Comparison of ENCODE assay signal across 30 cellular contexts in genomic region chr13:37981932-37982331, GRCh38.
"Had no signal": no experiment of that assay in that cellular context is flagged by ENCODE, and none has a peak within 500 bp of the region (broad histone marks: within the 10 kb centered on the region; RNA-seq: fewer than 3 reads in every experiment).

No MANE protein-coding gene starts in this region.

- FAIRE-seq: bronchial epithelial cell had no signal

- H3K4me1 ChIP-seq: ascending aorta, esophagus muscularis mucosa, foreskin keratinocyte, gastrocnemius medialis had no signal

- H3K4me1 Mint-ChIP-seq: activated CD4-positive, alpha-beta memory T cell treated with anti-CD3 and anti-CD28 coated beads, Interleukin-2, amount 10 ng/mL, durations not matched to agents 7 days and 5 days; activated CD4-positive, alpha-beta T cell treated with anti-CD3 and anti-CD28 coated beads, Interleukin-2, amount 10 ng/mL, durations not matched to agents 7 days and 5 days; activated naive CD4-positive, alpha-beta T cell treated with anti-CD3 and anti-CD28 coated beads, Interleukin-2, amount 10 ng/mL, durations not matched to agents 7 days and 5 days; activated naive CD8-positive, alpha-beta T cell treated with anti-CD3 and anti-CD28 coated beads, Interleukin-2, amount 10 ng/mL, durations not matched to agents 7 days and 5 days; central memory CD8-positive, alpha-beta T cell; T-cell had no signal

- H3K4me3 Mint-ChIP-seq: activated CD4-positive, alpha-beta memory T cell treated with anti-CD3 and anti-CD28 coated beads, Interleukin-2, amount 10 ng/mL, durations not matched to agents 7 days and 5 days; activated CD4-positive, alpha-beta T cell treated with anti-CD3 and anti-CD28 coated beads, Interleukin-2, amount 10 ng/mL, durations not matched to agents 7 days and 5 days; activated naive CD4-positive, alpha-beta T cell treated with anti-CD3 and anti-CD28 coated beads, Interleukin-2, amount 10 ng/mL, durations not matched to agents 7 days and 5 days; activated naive CD8-positive, alpha-beta T cell treated with anti-CD3 and anti-CD28 coated beads, Interleukin-2, amount 10 ng/mL, durations not matched to agents 7 days and 5 days; activated T-cell treated with anti-CD3 and anti-CD28 coated beads, Interleukin-2, amount 50 U/mL, for 24 hours; activated T-cell treated with anti-CD3 and anti-CD28 coated beads, Interleukin-2, amount 50 U/mL, for 72 hours; central memory CD8-positive, alpha-beta T cell; dendritic cell treated with granulocyte-macrophage colony-stimulating factor and Interleukin-4, amounts not matched to agents 40 ng/mL and 50 ng/mL, for 4 days; endodermal cell; T-cell; T-helper 1 cell treated with Interleukin-12 subunit alpha and Interleukin-12 subunit beta and Interleukin-4 antibody, amounts not matched to agents 30 μg/mL and 1 μg/mL, for 36 hours had no signal

- H3K27me3 Mint-ChIP-seq: activated CD4-positive, alpha-beta memory T cell treated with anti-CD3 and anti-CD28 coated beads, Interleukin-2, amount 10 ng/mL, durations not matched to agents 7 days and 5 days; activated CD4-positive, alpha-beta T cell treated with anti-CD3 and anti-CD28 coated beads, Interleukin-2, amount 10 ng/mL, durations not matched to agents 7 days and 5 days; activated naive CD4-positive, alpha-beta T cell treated with anti-CD3 and anti-CD28 coated beads, Interleukin-2, amount 10 ng/mL, durations not matched to agents 7 days and 5 days; activated naive CD8-positive, alpha-beta T cell treated with anti-CD3 and anti-CD28 coated beads, Interleukin-2, amount 10 ng/mL, durations not matched to agents 7 days and 5 days; activated T-cell treated with anti-CD3 and anti-CD28 coated beads, Interleukin-2, amount 50 U/mL, for 24 hours; central memory CD8-positive, alpha-beta T cell; dendritic cell treated with granulocyte-macrophage colony-stimulating factor and Interleukin-4, amounts not matched to agents 40 ng/mL and 50 ng/mL, for 4 days; T-cell had no signal

- H3K9me3 ChIP-seq: ascending aorta, gastrocnemius medialis had no signal

- H3K27ac Mint-ChIP-seq: activated CD4-positive, alpha-beta memory T cell treated with anti-CD3 and anti-CD28 coated beads, Interleukin-2, amount 10 ng/mL, durations not matched to agents 7 days and 5 days; activated CD4-positive, alpha-beta T cell treated with anti-CD3 and anti-CD28 coated beads, Interleukin-2, amount 10 ng/mL, durations not matched to agents 7 days and 5 days; activated naive CD4-positive, alpha-beta T cell treated with anti-CD3 and anti-CD28 coated beads, Interleukin-2, amount 10 ng/mL, durations not matched to agents 7 days and 5 days; activated naive CD4-positive, alpha-beta T cell treated with anti-CD3 and anti-CD28 coated beads, Interleukin-2, amount 50 U/mL, for 72 hours; activated naive CD8-positive, alpha-beta T cell treated with anti-CD3 and anti-CD28 coated beads, Interleukin-2, amount 10 ng/mL, durations not matched to agents 7 days and 5 days; activated T-cell treated with anti-CD3 and anti-CD28 coated beads, Interleukin-2, amount 50 U/mL, for 24 hours; activated T-cell treated with anti-CD3 and anti-CD28 coated beads, Interleukin-2, amount 50 U/mL, for 72 hours; dendritic cell treated with granulocyte-macrophage colony-stimulating factor and Interleukin-4, amounts not matched to agents 40 ng/mL and 50 ng/mL, for 4 days; endodermal cell; T-cell; T-helper 1 cell treated with Interleukin-12 subunit alpha and Interleukin-12 subunit beta and Interleukin-4 antibody, amounts not matched to agents 30 μg/mL and 1 μg/mL, for 36 hours had no signal

- H3K27ac ChIP-seq: ascending aorta, brain microvascular endothelial cell, coronary artery, dorsolateral prefrontal cortex, esophagus muscularis mucosa, foreskin keratinocyte, gastrocnemius medialis had no signal

- ATAC-seq: activated naive CD4-positive, alpha-beta T cell treated with anti-CD3 and anti-CD28 coated beads, Interleukin-2, amount 50 U/mL, for 72 hours; activated T-cell treated with anti-CD3 and anti-CD28 coated beads, Interleukin-2, amount 50 U/mL, for 72 hours; foreskin keratinocyte; gastrocnemius medialis; T-cell had no signal

- H3K4me3 ChIP-seq: ascending aorta, coronary artery, dorsolateral prefrontal cortex, esophagus muscularis mucosa, gastrocnemius medialis had no signal

- H3K27me3 ChIP-seq: ascending aorta, brain microvascular endothelial cell, dorsolateral prefrontal cortex, esophagus muscularis mucosa, gastrocnemius medialis had no signal

- H3K36me3 ChIP-seq: ascending aorta, brain microvascular endothelial cell, esophagus muscularis mucosa, gastrocnemius medialis had no signal

- DNase-seq: activated CD4-positive, alpha-beta memory T cell treated with anti-CD3 and anti-CD28 coated beads, Interleukin-2, amount 10 ng/mL, durations not matched to agents 7 days and 5 days; activated CD4-positive, alpha-beta T cell treated with anti-CD3 and anti-CD28 coated beads for 1 hour; activated CD4-positive, alpha-beta T cell treated with anti-CD3 and anti-CD28 coated beads for 4 hours; activated CD4-positive, alpha-beta T cell treated with anti-CD3 and anti-CD28 coated beads, Interleukin-2, amount 10 ng/mL, durations not matched to agents 7 days and 5 days; activated CD4-positive, alpha-beta T cell treated with anti-CD3 and anti-CD28 coated beads, Interleukin-2, amount 50 U/mL, for 4 hours; activated CD8-positive, alpha-beta memory T cell treated with anti-CD3 and anti-CD28 coated beads, Interleukin-2, amount 50 U/mL, for 48 hours; activated gamma-delta T cell; activated naive CD4-positive, alpha-beta T cell; activated naive CD4-positive, alpha-beta T cell treated with anti-CD3 and anti-CD28 coated beads, Interleukin-2, amount 10 ng/mL, durations not matched to agents 7 days and 5 days; activated naive CD8-positive, alpha-beta T cell treated with anti-CD3 and anti-CD28 coated beads, Interleukin-2, amount 10 ng/mL, durations not matched to agents 7 days and 5 days; activated T-cell treated with anti-CD3 and anti-CD28 coated beads for 4 hours; activated T-cell treated with anti-CD3 and anti-CD28 coated beads, Interleukin-2, amount 50 U/mL, for 24 hours; activated T-cell treated with anti-CD3 and anti-CD28 coated beads, Interleukin-2, amount 50 U/mL, for 72 hours; brain microvascular endothelial cell; dorsolateral prefrontal cortex; effector memory CD4-positive, alpha-beta T cell; endodermal cell; foreskin keratinocyte; gastrocnemius medialis; SW 1271; T-cell; T1000 had no signal

- H3K36me3 Mint-ChIP-seq: activated naive CD4-positive, alpha-beta T cell treated with anti-CD3 and anti-CD28 coated beads, Interleukin-2, amount 10 ng/mL, durations not matched to agents 7 days and 5 days; activated naive CD4-positive, alpha-beta T cell treated with anti-CD3 and anti-CD28 coated beads, Interleukin-2, amount 50 U/mL, for 72 hours; activated naive CD8-positive, alpha-beta T cell treated with anti-CD3 and anti-CD28 coated beads, Interleukin-2, amount 10 ng/mL, durations not matched to agents 7 days and 5 days; T-cell had no signal

- H3K9me3 Mint-ChIP-seq: activated CD4-positive, alpha-beta memory T cell treated with anti-CD3 and anti-CD28 coated beads, Interleukin-2, amount 10 ng/mL, durations not matched to agents 7 days and 5 days; activated CD4-positive, alpha-beta T cell treated with anti-CD3 and anti-CD28 coated beads, Interleukin-2, amount 10 ng/mL, durations not matched to agents 7 days and 5 days; activated naive CD4-positive, alpha-beta T cell treated with anti-CD3 and anti-CD28 coated beads, Interleukin-2, amount 10 ng/mL, durations not matched to agents 7 days and 5 days; activated naive CD8-positive, alpha-beta T cell treated with anti-CD3 and anti-CD28 coated beads, Interleukin-2, amount 10 ng/mL, durations not matched to agents 7 days and 5 days; dendritic cell treated with granulocyte-macrophage colony-stimulating factor and Interleukin-4, amounts not matched to agents 40 ng/mL and 50 ng/mL, for 4 days; endodermal cell; T-helper 1 cell treated with Interleukin-12 subunit alpha and Interleukin-12 subunit beta and Interleukin-4 antibody, amounts not matched to agents 30 μg/mL and 1 μg/mL, for 36 hours had no signal
